24 cellular contexts compared by ENCODE assay signal in genomic region chr17:60749050-60749449, GRCh38.
"Had no signal": no experiment of that assay in that cellular context is flagged by ENCODE, and none has a peak within 500 bp of the region (broad histone marks: within the 10 kb centered on the region; RNA-seq: fewer than 3 reads in every experiment).

No MANE protein-coding gene starts in this region.

- H3K4me3 ChIP-seq: esophagus muscularis mucosa, gastrocnemius medialis, lung, right atrium auricular region, stomach, suprapubic skin, thyroid gland had no signal

- DNase-seq: cortex of kidney; effector memory CD8-positive, alpha-beta T cell; gastrocnemius medialis; glutamatergic neuron; immature natural killer cell; kidney; left colon; left ventricle myocardium superior; mesendoderm; naive B cell; small intestine; stimulated activated CD4-positive, alpha-beta T cell treated with anti-CD3 and anti-CD28 coated beads, Interleukin-12 subunit alpha, Interleukin-12 subunit beta, amount 100 ng/mL, for 4 hours; stimulated activated naive CD4-positive, alpha-beta T cell; stomach; thyroid gland had no signal

- H3K27ac Mint-ChIP-seq: immature natural killer cell, nephron, type B pancreatic cell had no signal

- FAIRE-seq: small intestine, urothelium cell line had no signal

- H3K9me3 Mint-ChIP-seq: effector memory CD8-positive, alpha-beta T cell; immature natural killer cell had no signal

- H3K27me3 Mint-ChIP-seq: effector memory CD8-positive, alpha-beta T cell; naive B cell; type B pancreatic cell had no signal

- ATAC-seq: effector memory CD8-positive, alpha-beta T cell; gastrocnemius medialis; left colon; left ventricle myocardium superior had no signal

- H3K4me3 Mint-ChIP-seq: effector memory CD8-positive, alpha-beta T cell; immature natural killer cell; naive B cell; nephron; type B pancreatic cell had no signal

- H3K36me3 ChIP-seq: gastrocnemius medialis, neutrophil, right atrium auricular region, suprapubic skin, thyroid gland had no signal

- H3K36me3 Mint-ChIP-seq: type B pancreatic cell had no signal

- H3K9me3 ChIP-seq: gastrocnemius medialis, neutrophil, right atrium auricular region, stomach, suprapubic skin, thyroid gland had no signal

- H3K27me3 ChIP-seq: esophagus muscularis mucosa, gastrocnemius medialis, neutrophil, right atrium auricular region, stomach, suprapubic skin, thyroid gland had no signal

- H3K4me1 ChIP-seq: right atrium auricular region, thyroid gland had no signal

- H3K4me1 Mint-ChIP-seq: immature natural killer cell had no signal

- H3K27ac ChIP-seq: epithelial cell of prostate, esophagus muscularis mucosa, gastrocnemius medialis, neutrophil, right atrium auricular region, stomach, suprapubic skin, thyroid gland had no signal
